2 cellular contexts compared by ENCODE assay signal in genomic region chr1:154547333-154547732, GRCh38.
TF ChIP-seq lines count a peak whose summit lies in the region.

No MANE protein-coding gene starts in this region.

TF ChIP-seq in H1, 55 proteins besides CTCF, POLR2A, EP300 and RAD21:
- no peak for TF ChIP-seq SAP30 (IDR thresholded peaks at IDR 0.05; ENCODE audit: insufficient read depth, insufficient replicate concordance, low read length)
- no peak for TF ChIP-seq CBX5 (IDR thresholded peaks at IDR 0.05; ENCODE audit: low read depth, low read length)
- no peak for TF ChIP-seq ATF3 (IDR thresholded peaks at IDR 0.05; ENCODE audit: insufficient read depth, low read depth, low read length)
- TF ChIP-seq RBBP5 (IDR thresholded peaks at IDR 0.05; ENCODE audit: borderline replicate concordance, low read depth, low read length), result no peak
- no peak for TF ChIP-seq BACH1 (IDR thresholded peaks at IDR 0.05; ENCODE audit: low read length)
- TF ChIP-seq CBX8 (IDR thresholded peaks at IDR 0.05; ENCODE audit: borderline replicate concordance, low read depth, low read length), result no peak
- TF ChIP-seq PHF8 (conservative IDR thresholded peaks at IDR 0.05; ENCODE audit: low read depth, low read length), result no peak
- TF ChIP-seq CHD7 (IDR thresholded peaks at IDR 0.05; ENCODE audit: insufficient replicate concordance, low read length), result no peak
- TF ChIP-seq CHD1 (IDR thresholded peaks at IDR 0.05; ENCODE audit: low read depth, low read length), result no peak
- no peak for TF ChIP-seq TEAD4 (IDR thresholded peaks at IDR 0.05; ENCODE audit: low read depth, low read length)
- TF ChIP-seq EZH2 (IDR thresholded peaks at IDR 0.05; ENCODE audit: low read depth, low read length, severe bottlenecking), result no peak
- TF ChIP-seq NRF1 (IDR thresholded peaks at IDR 0.05; ENCODE audit: low read depth, low read length), result no peak
- no peak for TF ChIP-seq RXRA (IDR thresholded peaks at IDR 0.05; ENCODE audit: insufficient read depth, low read depth, low read length)
- TF ChIP-seq RNF2 (IDR thresholded peaks at IDR 0.05; ENCODE audit: borderline replicate concordance, low read depth, low read length, missing control alignments, poor library complexity, severe bottlenecking), result no peak
TF ChIP-seq in H1: peak in this region for 0.

TF ChIP-seq in liver, 16 proteins besides CTCF, POLR2A, EP300 and RAD21:
- TF ChIP-seq HNF4G (IDR thresholded peaks at IDR 0.05) (no peak), REST (IDR thresholded peaks at IDR 0.05) (no peak), FOXA2 (IDR thresholded peaks at IDR 0.05) (no peak), TAF1 (conservative IDR thresholded peaks at IDR 0.05) (no peak), GABPA (IDR thresholded peaks at IDR 0.05 in 1 of 2, conservative IDR thresholded peaks at IDR 0.05 in 1 of 2) (no peak), SP1 (IDR thresholded peaks at IDR 0.05) (no peak), ZBTB33 (IDR thresholded peaks at IDR 0.05) (no peak), FOXA1 (IDR thresholded peaks at IDR 0.05) (no peak), YY1 (IDR thresholded peaks at IDR 0.05) (no peak), ATF3 (IDR thresholded peaks at IDR 0.05) (no peak), MAX (IDR thresholded peaks at IDR 0.05) (no peak), RXRA (IDR thresholded peaks at IDR 0.05) (no peak), HNF4A (conservative IDR thresholded peaks at IDR 0.05) (no peak), JUND (IDR thresholded peaks at IDR 0.05) (no peak), NR2F2 (IDR thresholded peaks at IDR 0.05) (no peak)
